17 cellular contexts compared by ENCODE assay signal in genomic region chr7:46226860-46227259, GRCh38.
"Had no signal": no experiment of that assay in that cellular context is flagged by ENCODE, and none has a peak within 500 bp of the region (broad histone marks: within the 10 kb centered on the region; RNA-seq: fewer than 3 reads in every experiment).

No MANE protein-coding gene starts in this region.

- DNase-seq: activated CD4-positive, alpha-beta T cell treated with anti-CD3 and anti-CD28 coated beads, Interleukin-2, amount 10 ng/mL, durations not matched to agents 7 days and 5 days; activated CD4-positive, CD25-positive, alpha-beta regulatory T cell; activated naive CD4-positive, alpha-beta T cell treated with anti-CD3 and anti-CD28 coated beads, Interleukin-2, amount 50 U/mL, for 16 hours; amniotic stem cell; heart right ventricle; islet precursor cell; left lung; psoas muscle; sigmoid colon; stimulated activated CD4-positive, alpha-beta T cell treated with anti-CD3 and anti-CD28 coated beads, Interleukin-4, amount 100 ng/mL, for 1 hour; stimulated activated naive CD8-positive, alpha-beta T cell treated with anti-CD3 and anti-CD28 coated beads, Interleukin-15, amount 100 ng/mL, for 72 hours; T-helper 17 cell had no signal

- H3K4me1 ChIP-seq: heart right ventricle, left lung, psoas muscle, sigmoid colon had no signal

- H3K4me3 Mint-ChIP-seq: activated CD4-positive, alpha-beta T cell treated with anti-CD3 and anti-CD28 coated beads, Interleukin-2, amount 10 ng/mL, durations not matched to agents 7 days and 5 days; brain; memory B cell; nephron; stimulated activated naive CD8-positive, alpha-beta T cell treated with anti-CD3 and anti-CD28 coated beads, Interleukin-15, amount 100 ng/mL, for 72 hours; T-helper 17 cell had no signal

- H3K27ac ChIP-seq: heart right ventricle, left lung, psoas muscle, sigmoid colon, thoracic aorta had no signal

- H3K27me3 ChIP-seq: heart right ventricle, left lung, sigmoid colon had no signal

- H3K27me3 Mint-ChIP-seq: activated CD4-positive, alpha-beta T cell treated with anti-CD3 and anti-CD28 coated beads, Interleukin-2, amount 10 ng/mL, durations not matched to agents 7 days and 5 days; brain; stimulated activated naive CD8-positive, alpha-beta T cell treated with anti-CD3 and anti-CD28 coated beads, Interleukin-15, amount 100 ng/mL, for 72 hours; T-helper 17 cell had no signal

- H3K4me3 ChIP-seq: heart right ventricle, left lung, psoas muscle, sigmoid colon, thoracic aorta had no signal

- H3K36me3 Mint-ChIP-seq: brain, memory B cell had no signal

- H3K27ac Mint-ChIP-seq: activated CD4-positive, alpha-beta T cell treated with anti-CD3 and anti-CD28 coated beads, Interleukin-2, amount 10 ng/mL, durations not matched to agents 7 days and 5 days; activated T-helper 2 cell treated with anti-CD3 and anti-CD28 coated beads, Interferon-gamma antibody, Interleukin-2, Interleukin-4, amounts not matched to agents 10 μg/mL and 5 μg/mL and 100 μg/mL, durations not matched to agents 14 hours and 24 hours and 36 hours; brain; memory B cell; nephron; stimulated activated naive CD8-positive, alpha-beta T cell treated with anti-CD3 and anti-CD28 coated beads, Interleukin-15, amount 100 ng/mL, for 72 hours; T-helper 17 cell had no signal

- H3K9me3 ChIP-seq: heart right ventricle, left lung, psoas muscle, sigmoid colon, thoracic aorta had no signal

- H3K4me1 Mint-ChIP-seq: activated CD4-positive, alpha-beta T cell treated with anti-CD3 and anti-CD28 coated beads, Interleukin-2, amount 10 ng/mL, durations not matched to agents 7 days and 5 days; memory B cell; nephron; stimulated activated naive CD8-positive, alpha-beta T cell treated with anti-CD3 and anti-CD28 coated beads, Interleukin-15, amount 100 ng/mL, for 72 hours; T-helper 17 cell had no signal

- H3K9me3 Mint-ChIP-seq: activated CD4-positive, alpha-beta T cell treated with anti-CD3 and anti-CD28 coated beads, Interleukin-2, amount 10 ng/mL, durations not matched to agents 7 days and 5 days had no signal

- H3K36me3 ChIP-seq: heart right ventricle, left lung, sigmoid colon, thoracic aorta had no signal
